8 cellular contexts compared by ENCODE assay signal in the genomic region with DNA sequence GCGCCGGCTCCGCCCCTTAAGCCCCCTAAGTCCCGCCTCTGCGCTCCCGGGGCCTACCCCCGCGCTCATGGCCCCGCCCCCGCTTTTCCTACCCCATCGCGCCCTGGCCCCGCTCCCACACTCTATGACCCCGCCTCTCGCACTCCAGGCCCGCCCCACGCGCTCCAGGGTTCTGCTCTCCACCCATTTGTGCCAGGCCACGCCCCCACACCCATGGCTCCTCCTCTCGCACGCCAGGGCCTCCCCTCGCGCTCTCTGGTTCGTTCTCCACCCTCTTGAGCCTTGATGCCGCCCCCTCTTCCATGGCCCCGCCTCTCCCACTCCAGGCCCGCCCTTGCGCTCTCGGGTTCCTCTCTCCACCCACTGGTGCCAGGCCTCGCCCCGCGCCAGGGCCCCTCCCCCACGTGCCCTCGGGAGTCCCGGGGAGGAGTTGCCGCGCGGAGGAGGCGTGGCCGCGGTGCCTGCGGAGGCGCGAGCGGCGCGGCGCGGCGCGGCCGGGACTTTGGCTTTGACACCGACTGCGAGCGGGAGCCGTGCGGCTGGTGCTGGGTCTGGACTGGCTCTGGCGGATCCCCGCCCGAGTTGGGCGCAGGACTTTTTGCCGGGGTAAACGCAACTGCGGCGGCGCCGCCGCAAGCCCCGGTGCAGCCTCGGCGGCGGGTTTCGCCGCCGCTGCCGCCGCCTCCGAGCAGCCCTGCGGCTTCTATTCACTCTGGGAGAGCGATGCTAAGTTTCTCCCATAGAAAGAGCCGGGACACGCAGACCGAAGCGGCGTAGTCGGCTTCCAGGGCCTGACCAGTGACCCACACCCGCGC. TPM values are rescaled to one million over a fixed set of nuclear protein-coding genes. Genes with fewer than 3 reads are reported as not detected.
DNase-seq lines count a peak whose midpoint lies in the region; FAIRE-seq and TF ChIP-seq lines count a peak whose summit lies in the region.

A gene (plus strand): TSS at position 499 of the 815 bp plus-strand sequence. CDS start 1,071 bp downstream, outside the sequence.

- peak within 1 kb of the TSS; percentile 52 for H4K8ac ChIP-seq in neuronal stem cell (ENCODE audit: low read depth, low read length)

- H3K9ac ChIP-seq in neuronal stem cell (ENCODE audit: low read depth, low read length, poor library complexity) = peak within 1 kb of the TSS; percentile 74
- H3K9ac ChIP-seq in subcutaneous abdominal adipose tissue (ENCODE audit: low read length in 5 of 5) = peak within 1 kb of the TSS; percentile 73 to 88 (median 81)

- H3K9me3 ChIP-seq in neuronal stem cell (replicated peaks in 1 of 2; ENCODE audit: control insufficient read depth in 2 of 2, insufficient read depth in 1 of 2, low read depth in 1 of 2, low read length in 2 of 2) (peaks cover 0 to 3% of the 10 kb centered on the region in 2 donors), subcutaneous abdominal adipose tissue (ENCODE audit: control insufficient read depth in 5 of 5, low read length in 5 of 5) (peaks cover 0 to 9% (median 6%) of the 10 kb centered on the region in 5 donors)

- peak within 1 kb of the TSS; percentile 46 for H2BK5ac ChIP-seq in neuronal stem cell (ENCODE audit: low read length)

- H3K18ac ChIP-seq in neuronal stem cell (ENCODE audit: low read length) = peak within 1 kb of the TSS; percentile 87

- H2AFZ ChIP-seq in neuronal stem cell (ENCODE audit: low read length) = peak within 1 kb of the TSS; percentile 96

- peak within 1 kb of the TSS; percentile 74 for H3K4me3 ChIP-seq in HFF-Myc (replicated peaks; ENCODE audit: low read depth, low read length)
- H3K4me3 ChIP-seq in neuronal stem cell (ENCODE audit: low read length in 2 of 2) = peak within 1 kb of the TSS; percentile 64 to 87
- H3K4me3 ChIP-seq in subcutaneous abdominal adipose tissue (ENCODE audit: low read depth in 1 of 5, low read length in 5 of 5) = peak within 1 kb of the TSS; percentile 77 to 90 (median 84)

- H2BK15ac ChIP-seq in neuronal stem cell (ENCODE audit: low read length) = peak within 1 kb of the TSS; percentile 40

- DNase-seq in GF-D8 (lab: John Stamatoyannopoulos, UW) (peak; percentile 98), HFF-Myc (ENCODE audit: extremely low read depth, low read depth) (peak; percentile 97), MV-4-11 (lab: John Stamatoyannopoulos, UW) (peak; percentile 97), SK-N-DZ (ENCODE audit: low spot score) (peak; percentile 99), frontal cortex (ENCODE audit: low spot score in 2 of 2) (peak; percentile 93), neuronal stem cell (ENCODE audit: low spot score) (peak; percentile 99)
- DNase-seq in activated naive CD4-positive, alpha-beta T cell treated with anti-CD3 and anti-CD28 coated beads for 36 hours = peak; percentile 100

- TF ChIP-seq CTCF in HFF-Myc (IDR thresholded peaks at IDR 0.05; ENCODE audit: low read depth, low read length, missing control alignments) = no peak

- no peaks in the 10 kb centered on the region for H3K27me3 Mint-ChIP-seq in activated naive CD4-positive, alpha-beta T cell treated with anti-CD3 and anti-CD28 coated beads for 36 hours (ENCODE audit: low read depth)

- FAIRE-seq in frontal cortex (lab: Jason Lieb, UNC) = peak; percentile 81

- peak within 1 kb of the TSS; percentile 53 for H2BK120ac ChIP-seq in neuronal stem cell (ENCODE audit: low read depth, low read length)

- H3K27me3 ChIP-seq in neuronal stem cell (ENCODE audit: control insufficient read depth in 3 of 3, insufficient read depth in 3 of 3, low read depth in 1 of 3, low read length in 3 of 3) (peaks cover 0 to 12% (median 2%) of the 10 kb centered on the region in 3 experiments), subcutaneous abdominal adipose tissue (ENCODE audit: control insufficient read depth in 5 of 5, insufficient read depth in 4 of 5, low read length in 5 of 5) (no peaks in the 10 kb centered on the region)

- no peaks in the 10 kb centered on the region for H3K79me1 ChIP-seq in neuronal stem cell (ENCODE audit: low read depth, low read length)

- no peak within 1 kb of the TSS for H3K14ac ChIP-seq in neuronal stem cell (ENCODE audit: low read length)

- H3K9me3 Mint-ChIP-seq in activated naive CD4-positive, alpha-beta T cell treated with anti-CD3 and anti-CD28 coated beads for 36 hours = peaks cover 8% of the 10 kb centered on the region

- CTCF ChIA-PET in activated naive CD4-positive, alpha-beta T cell treated with anti-CD3 and anti-CD28 coated beads for 36 hours (lab: Charles Lee) = no interaction called here

- no peak within 1 kb of the TSS for H2AK5ac ChIP-seq in neuronal stem cell (ENCODE audit: low read depth, low read length)

- H3K4me3 Mint-ChIP-seq in activated naive CD4-positive, alpha-beta T cell treated with anti-CD3 and anti-CD28 coated beads for 36 hours = peak within 1 kb of the TSS; percentile 72

- H4K91ac ChIP-seq in neuronal stem cell (ENCODE audit: low read depth, low read length, poor library complexity) = no peak within 1 kb of the TSS

- no peak within 1 kb of the TSS for H3K4ac ChIP-seq in neuronal stem cell (ENCODE audit: low read length)

- H3K4me1 ChIP-seq in neuronal stem cell (ENCODE audit: control insufficient read depth in 2 of 2, insufficient read depth in 1 of 2, low read depth in 1 of 2, low read length in 2 of 2) (peaks cover 4 to 10% of the 10 kb centered on the region in 2 donors), subcutaneous abdominal adipose tissue (ENCODE audit: control insufficient read depth in 5 of 5, insufficient read depth in 5 of 5, low read length in 5 of 5) (peaks cover 15 to 55% (median 52%) of the 10 kb centered on the region in 5 donors)

- peaks cover 18% of the 10 kb centered on the region for H3K4me1 Mint-ChIP-seq in activated naive CD4-positive, alpha-beta T cell treated with anti-CD3 and anti-CD28 coated beads for 36 hours (ENCODE audit: low read depth)

- H3K36me3 ChIP-seq in neuronal stem cell (replicated peaks in 1 of 2; ENCODE audit: control insufficient read depth in 2 of 2, insufficient read depth in 2 of 2, low read length in 2 of 2) = no peaks in the 10 kb centered on the region
- peaks cover 0 to 12% (median 6%) of the 10 kb centered on the region in 5 donors for H3K36me3 ChIP-seq in subcutaneous abdominal adipose tissue (ENCODE audit: control insufficient read depth in 5 of 5, insufficient read depth in 5 of 5, low read length in 5 of 5)

- no CpG with 5 or more reads among the region's 88 CpGs for WGBS in neuronal stem cell (ENCODE audit: extremely low coverage in 2 of 2, insufficient read length in 2 of 2, insufficient replicate concordance in 1 of 2), 2 donors

- H3K4me2 ChIP-seq in neuronal stem cell (ENCODE audit: insufficient read depth, low read length, poor library complexity, severe bottlenecking) = peak within 1 kb of the TSS; percentile 96

- H3K36me3 Mint-ChIP-seq in activated naive CD4-positive, alpha-beta T cell treated with anti-CD3 and anti-CD28 coated beads for 36 hours (ENCODE audit: low read depth) = no peaks in the 10 kb centered on the region

- H2BK12ac ChIP-seq in neuronal stem cell (ENCODE audit: low read length) = no peak within 1 kb of the TSS

- H3K27ac ChIP-seq in neuronal stem cell (replicated peaks; ENCODE audit: low read length) (no peak within 1 kb of the TSS), subcutaneous abdominal adipose tissue (ENCODE audit: low read depth, low read length) (peak within 1 kb of the TSS; percentile 89)

- no peak within 1 kb of the TSS for H3K27ac Mint-ChIP-seq in activated naive CD4-positive, alpha-beta T cell treated with anti-CD3 and anti-CD28 coated beads for 36 hours

- intact Hi-C loops in activated naive CD4-positive, alpha-beta T cell treated with anti-CD3 and anti-CD28 coated beads for 36 hours (cut with micrococcal nuclease) = loop anchor here (1.0 to 10.0 kb wide), 9 partner anchors 38 to 1292 kb away; a partner anchor contains a TSS

- peak within 1 kb of the TSS; percentile 71 for H3K23ac ChIP-seq in neuronal stem cell (ENCODE audit: low read depth, low read length, poor library complexity)

RNA-seq across cellular contexts. Expression of the gene that starts here (rescaled TPM):
- 3.6 and 4.0 TPM in 2 replicates for polyA plus RNA-seq in SK-N-DZ (2014; cell fraction: cytosol; rRNA removed)
- 5.8 and 9.8 TPM in 2 replicates for polyA plus RNA-seq in SK-N-DZ (2014; cell fraction: nucleus; rRNA removed)
- under 1 TPM; 0.49 to 0.50 TPM for total RNA-seq in activated naive CD4-positive, alpha-beta T cell treated with anti-CD3 and anti-CD28 coated beads for 36 hours
- total RNA-seq in frontal cortex = 13.9 TPM
- 3.0 TPM for polyA plus RNA-seq in neuronal stem cell (2013, experiment 1 of 2)
- polyA plus RNA-seq in neuronal stem cell (2013, experiment 2 of 2) = 3.2 TPM

Comparison
In these comparisons a context has a peak if more than half of its experiments do, and no peak if none do; other contexts are left out.
1. Peak in DNase-seq in activated naive CD4-positive, alpha-beta T cell treated with anti-CD3 and anti-CD28 coated beads for 36 hours; RNA of the gene not detected or under 1 TPM.